In the genomic region with DNA sequence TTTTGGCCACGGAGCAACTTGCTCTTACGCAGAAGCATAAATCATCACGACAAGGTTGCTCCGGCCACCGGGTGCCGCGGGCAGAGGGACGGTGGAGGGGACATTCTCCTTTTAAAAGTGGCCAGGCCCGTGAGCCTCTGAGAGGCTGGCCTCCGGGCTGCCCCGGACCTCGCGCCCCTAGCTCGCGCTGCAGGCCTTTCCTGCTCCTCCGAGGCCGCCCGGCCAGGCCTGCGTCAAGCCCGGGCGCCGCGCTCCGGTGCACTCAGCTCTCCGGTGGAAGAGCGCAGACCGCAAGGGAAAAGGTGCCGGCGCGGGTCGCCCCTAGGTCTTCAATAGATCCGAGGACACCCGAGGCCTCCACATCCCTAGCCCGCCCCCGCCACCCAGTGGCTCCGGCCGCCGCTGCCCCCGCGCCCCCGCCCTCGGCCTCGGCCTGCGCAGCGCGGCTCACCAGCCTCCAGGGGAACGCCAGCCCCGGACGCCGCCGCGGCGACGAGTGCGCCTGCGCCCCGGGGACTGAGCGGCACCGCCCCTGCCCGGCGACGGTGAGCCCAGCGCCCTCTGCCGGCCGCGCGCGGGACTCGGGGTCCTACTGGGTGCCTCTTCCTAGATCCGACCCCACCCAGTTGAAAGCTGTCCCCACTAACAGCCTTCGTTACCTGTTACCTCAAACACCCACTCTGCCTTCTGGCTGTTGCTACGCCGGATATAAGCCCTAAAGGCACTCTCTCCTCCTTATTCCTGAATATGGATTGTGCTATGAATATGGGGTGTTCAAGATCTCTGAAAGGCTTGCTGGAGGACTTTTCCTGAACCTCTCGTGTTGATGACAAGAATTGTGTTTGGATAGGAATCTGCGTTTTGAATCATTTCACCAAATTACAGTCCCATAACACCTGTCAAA, we compare ENCODE assay signal across 1 cellular context.
A peak's percentile ranks its signal among the peaks of the same experiment; 100 is the strongest.
TF ChIP-seq lines count a peak whose summit lies in the region.

A gene (minus strand): TSS at position 500 of the 904 bp plus-strand sequence. CDS start 10,671 bp downstream, outside the sequence.

TF ChIP-seq in K562, 482 proteins besides CTCF, POLR2A, EP300 and RAD21 (continued from another document and continues in another):
- no peak for TF ChIP-seq FIP1L1 (IDR thresholded peaks at IDR 0.05; ENCODE audit: low read depth, low read length, poor library complexity, severe bottlenecking)
- TF ChIP-seq EWSR1 (IDR thresholded peaks at IDR 0.05; ENCODE audit: borderline replicate concordance, low read depth, partially characterized antibody) = no peak
- TF ChIP-seq, protein P1, sequence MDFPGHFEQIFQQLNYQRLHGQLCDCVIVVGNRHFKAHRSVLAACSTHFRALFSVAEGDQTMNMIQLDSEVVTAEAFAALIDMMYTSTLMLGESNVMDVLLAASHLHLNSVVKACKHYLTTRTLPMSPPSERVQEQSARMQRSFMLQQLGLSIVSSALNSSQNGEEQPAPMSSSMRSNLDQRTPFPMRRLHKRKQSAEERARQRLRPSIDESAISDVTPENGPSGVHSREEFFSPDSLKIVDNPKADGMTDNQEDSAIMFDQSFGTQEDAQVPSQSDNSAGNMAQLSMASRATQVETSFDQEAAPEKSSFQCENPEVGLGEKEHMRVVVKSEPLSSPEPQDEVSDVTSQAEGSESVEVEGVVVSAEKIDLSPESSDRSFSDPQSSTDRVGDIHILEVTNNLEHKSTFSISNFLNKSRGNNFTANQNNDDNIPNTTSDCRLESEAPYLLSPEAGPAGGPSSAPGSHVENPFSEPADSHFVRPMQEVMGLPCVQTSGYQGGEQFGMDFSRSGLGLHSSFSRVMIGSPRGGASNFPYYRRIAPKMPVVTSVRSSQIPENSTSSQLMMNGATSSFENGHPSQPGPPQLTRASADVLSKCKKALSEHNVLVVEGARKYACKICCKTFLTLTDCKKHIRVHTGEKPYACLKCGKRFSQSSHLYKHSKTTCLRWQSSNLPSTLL (IDR thresholded peaks at IDR 0.05) = no peak
- no peak for TF ChIP-seq ZNF551 (CRISPR knock-in tag; IDR thresholded peaks at IDR 0.05)
- TF ChIP-seq ZKSCAN1 (IDR thresholded peaks at IDR 0.05; ENCODE audit: low read depth, low read length) = peak; percentile 100
- no peak for TF ChIP-seq BCL6 (CRISPR knock-in tag; IDR thresholded peaks at IDR 0.05)
- TF ChIP-seq ZNF561 (CRISPR knock-in tag; conservative IDR thresholded peaks at IDR 0.05) = no peak
- no peak for TF ChIP-seq NR3C1 (CRISPR knock-in tag; IDR thresholded peaks at IDR 0.05)
- TF ChIP-seq RBM17 (IDR thresholded peaks at IDR 0.05; ENCODE audit: borderline replicate concordance, low read depth, low read length) = no peak
- no peak for TF ChIP-seq STAT5B (CRISPR knock-in tag; IDR thresholded peaks at IDR 0.05)
- no peak for TF ChIP-seq MCM7 (IDR thresholded peaks at IDR 0.05)
- TF ChIP-seq CHD4 (IDR thresholded peaks at IDR 0.05; ENCODE audit: insufficient read depth, insufficient replicate concordance, low read depth, low read length, poor library complexity, severe bottlenecking) = no peak
- TF ChIP-seq FOS (IDR thresholded peaks at IDR 0.05; ENCODE audit: extremely low read depth, insufficient read length) = no peak
- TF ChIP-seq, protein P2, sequence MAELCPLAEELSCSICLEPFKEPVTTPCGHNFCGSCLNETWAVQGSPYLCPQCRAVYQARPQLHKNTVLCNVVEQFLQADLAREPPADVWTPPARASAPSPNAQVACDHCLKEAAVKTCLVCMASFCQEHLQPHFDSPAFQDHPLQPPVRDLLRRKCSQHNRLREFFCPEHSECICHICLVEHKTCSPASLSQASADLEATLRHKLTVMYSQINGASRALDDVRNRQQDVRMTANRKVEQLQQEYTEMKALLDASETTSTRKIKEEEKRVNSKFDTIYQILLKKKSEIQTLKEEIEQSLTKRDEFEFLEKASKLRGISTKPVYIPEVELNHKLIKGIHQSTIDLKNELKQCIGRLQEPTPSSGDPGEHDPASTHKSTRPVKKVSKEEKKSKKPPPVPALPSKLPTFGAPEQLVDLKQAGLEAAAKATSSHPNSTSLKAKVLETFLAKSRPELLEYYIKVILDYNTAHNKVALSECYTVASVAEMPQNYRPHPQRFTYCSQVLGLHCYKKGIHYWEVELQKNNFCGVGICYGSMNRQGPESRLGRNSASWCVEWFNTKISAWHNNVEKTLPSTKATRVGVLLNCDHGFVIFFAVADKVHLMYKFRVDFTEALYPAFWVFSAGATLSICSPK (IDR thresholded peaks at IDR 0.05; ENCODE audit: borderline replicate concordance) = no peak
- no peak for TF ChIP-seq ZNF444 (CRISPR knock-in tag; IDR thresholded peaks at IDR 0.05)
- no peak for TF ChIP-seq RBM14 (IDR thresholded peaks at IDR 0.05; ENCODE audit: borderline replicate concordance, insufficient read depth, low read depth, low read length)
- no peak for TF ChIP-seq DNMT1 (IDR thresholded peaks at IDR 0.05)
- TF ChIP-seq CTBP1 (IDR thresholded peaks at IDR 0.05; ENCODE audit: borderline replicate concordance) = peak; percentile 81; the same call in 1 of the 2 replicates
- no peak; a peak in 1 of 4 replicates for TF ChIP-seq TBL1XR1 (IDR thresholded peaks at IDR 0.05; ENCODE audit: low read length in 2 of 2)
- no peak for TF ChIP-seq SLC30A9 (CRISPR knock-in tag; IDR thresholded peaks at IDR 0.05)
- TF ChIP-seq, protein P3, sequence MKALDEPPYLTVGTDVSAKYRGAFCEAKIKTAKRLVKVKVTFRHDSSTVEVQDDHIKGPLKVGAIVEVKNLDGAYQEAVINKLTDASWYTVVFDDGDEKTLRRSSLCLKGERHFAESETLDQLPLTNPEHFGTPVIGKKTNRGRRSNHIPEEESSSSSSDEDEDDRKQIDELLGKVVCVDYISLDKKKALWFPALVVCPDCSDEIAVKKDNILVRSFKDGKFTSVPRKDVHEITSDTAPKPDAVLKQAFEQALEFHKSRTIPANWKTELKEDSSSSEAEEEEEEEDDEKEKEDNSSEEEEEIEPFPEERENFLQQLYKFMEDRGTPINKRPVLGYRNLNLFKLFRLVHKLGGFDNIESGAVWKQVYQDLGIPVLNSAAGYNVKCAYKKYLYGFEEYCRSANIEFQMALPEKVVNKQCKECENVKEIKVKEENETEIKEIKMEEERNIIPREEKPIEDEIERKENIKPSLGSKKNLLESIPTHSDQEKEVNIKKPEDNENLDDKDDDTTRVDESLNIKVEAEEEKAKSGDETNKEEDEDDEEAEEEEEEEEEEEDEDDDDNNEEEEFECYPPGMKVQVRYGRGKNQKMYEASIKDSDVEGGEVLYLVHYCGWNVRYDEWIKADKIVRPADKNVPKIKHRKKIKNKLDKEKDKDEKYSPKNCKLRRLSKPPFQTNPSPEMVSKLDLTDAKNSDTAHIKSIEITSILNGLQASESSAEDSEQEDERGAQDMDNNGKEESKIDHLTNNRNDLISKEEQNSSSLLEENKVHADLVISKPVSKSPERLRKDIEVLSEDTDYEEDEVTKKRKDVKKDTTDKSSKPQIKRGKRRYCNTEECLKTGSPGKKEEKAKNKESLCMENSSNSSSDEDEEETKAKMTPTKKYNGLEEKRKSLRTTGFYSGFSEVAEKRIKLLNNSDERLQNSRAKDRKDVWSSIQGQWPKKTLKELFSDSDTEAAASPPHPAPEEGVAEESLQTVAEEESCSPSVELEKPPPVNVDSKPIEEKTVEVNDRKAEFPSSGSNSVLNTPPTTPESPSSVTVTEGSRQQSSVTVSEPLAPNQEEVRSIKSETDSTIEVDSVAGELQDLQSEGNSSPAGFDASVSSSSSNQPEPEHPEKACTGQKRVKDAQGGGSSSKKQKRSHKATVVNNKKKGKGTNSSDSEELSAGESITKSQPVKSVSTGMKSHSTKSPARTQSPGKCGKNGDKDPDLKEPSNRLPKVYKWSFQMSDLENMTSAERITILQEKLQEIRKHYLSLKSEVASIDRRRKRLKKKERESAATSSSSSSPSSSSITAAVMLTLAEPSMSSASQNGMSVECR (CRISPR knock-in tag; IDR thresholded peaks at IDR 0.05) = no peak
- no peak for TF ChIP-seq FOXJ3 (CRISPR knock-in tag; IDR thresholded peaks at IDR 0.05)
- TF ChIP-seq PHF8 (IDR thresholded peaks at IDR 0.05; ENCODE audit: borderline replicate concordance, low read length) = peak; percentile 73; the same call in 1 of the 2 replicates
- TF ChIP-seq PCBP2 (IDR thresholded peaks at IDR 0.05; ENCODE audit: low read depth, low read length, poor library complexity, severe bottlenecking) = no peak
- TF ChIP-seq, protein P4, sequence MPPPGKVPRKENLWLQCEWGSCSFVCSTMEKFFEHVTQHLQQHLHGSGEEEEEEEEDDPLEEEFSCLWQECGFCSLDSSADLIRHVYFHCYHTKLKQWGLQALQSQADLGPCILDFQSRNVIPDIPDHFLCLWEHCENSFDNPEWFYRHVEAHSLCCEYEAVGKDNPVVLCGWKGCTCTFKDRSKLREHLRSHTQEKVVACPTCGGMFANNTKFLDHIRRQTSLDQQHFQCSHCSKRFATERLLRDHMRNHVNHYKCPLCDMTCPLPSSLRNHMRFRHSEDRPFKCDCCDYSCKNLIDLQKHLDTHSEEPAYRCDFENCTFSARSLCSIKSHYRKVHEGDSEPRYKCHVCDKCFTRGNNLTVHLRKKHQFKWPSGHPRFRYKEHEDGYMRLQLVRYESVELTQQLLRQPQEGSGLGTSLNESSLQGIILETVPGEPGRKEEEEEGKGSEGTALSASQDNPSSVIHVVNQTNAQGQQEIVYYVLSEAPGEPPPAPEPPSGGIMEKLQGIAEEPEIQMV (tag; conservative IDR thresholded peaks at IDR 0.05; ENCODE audit: low read depth) = no peak
- TF ChIP-seq ZZZ3 (IDR thresholded peaks at IDR 0.05) = no peak
- TF ChIP-seq, protein P5, sequence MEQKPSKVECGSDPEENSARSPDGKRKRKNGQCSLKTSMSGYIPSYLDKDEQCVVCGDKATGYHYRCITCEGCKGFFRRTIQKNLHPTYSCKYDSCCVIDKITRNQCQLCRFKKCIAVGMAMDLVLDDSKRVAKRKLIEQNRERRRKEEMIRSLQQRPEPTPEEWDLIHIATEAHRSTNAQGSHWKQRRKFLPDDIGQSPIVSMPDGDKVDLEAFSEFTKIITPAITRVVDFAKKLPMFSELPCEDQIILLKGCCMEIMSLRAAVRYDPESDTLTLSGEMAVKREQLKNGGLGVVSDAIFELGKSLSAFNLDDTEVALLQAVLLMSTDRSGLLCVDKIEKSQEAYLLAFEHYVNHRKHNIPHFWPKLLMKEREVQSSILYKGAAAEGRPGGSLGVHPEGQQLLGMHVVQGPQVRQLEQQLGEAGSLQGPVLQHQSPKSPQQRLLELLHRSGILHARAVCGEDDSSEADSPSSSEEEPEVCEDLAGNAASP (IDR thresholded peaks at IDR 0.05) = no peak
- TF ChIP-seq ZKSCAN8 (CRISPR knock-in tag; IDR thresholded peaks at IDR 0.05) = no peak
- TF ChIP-seq, protein P6, sequence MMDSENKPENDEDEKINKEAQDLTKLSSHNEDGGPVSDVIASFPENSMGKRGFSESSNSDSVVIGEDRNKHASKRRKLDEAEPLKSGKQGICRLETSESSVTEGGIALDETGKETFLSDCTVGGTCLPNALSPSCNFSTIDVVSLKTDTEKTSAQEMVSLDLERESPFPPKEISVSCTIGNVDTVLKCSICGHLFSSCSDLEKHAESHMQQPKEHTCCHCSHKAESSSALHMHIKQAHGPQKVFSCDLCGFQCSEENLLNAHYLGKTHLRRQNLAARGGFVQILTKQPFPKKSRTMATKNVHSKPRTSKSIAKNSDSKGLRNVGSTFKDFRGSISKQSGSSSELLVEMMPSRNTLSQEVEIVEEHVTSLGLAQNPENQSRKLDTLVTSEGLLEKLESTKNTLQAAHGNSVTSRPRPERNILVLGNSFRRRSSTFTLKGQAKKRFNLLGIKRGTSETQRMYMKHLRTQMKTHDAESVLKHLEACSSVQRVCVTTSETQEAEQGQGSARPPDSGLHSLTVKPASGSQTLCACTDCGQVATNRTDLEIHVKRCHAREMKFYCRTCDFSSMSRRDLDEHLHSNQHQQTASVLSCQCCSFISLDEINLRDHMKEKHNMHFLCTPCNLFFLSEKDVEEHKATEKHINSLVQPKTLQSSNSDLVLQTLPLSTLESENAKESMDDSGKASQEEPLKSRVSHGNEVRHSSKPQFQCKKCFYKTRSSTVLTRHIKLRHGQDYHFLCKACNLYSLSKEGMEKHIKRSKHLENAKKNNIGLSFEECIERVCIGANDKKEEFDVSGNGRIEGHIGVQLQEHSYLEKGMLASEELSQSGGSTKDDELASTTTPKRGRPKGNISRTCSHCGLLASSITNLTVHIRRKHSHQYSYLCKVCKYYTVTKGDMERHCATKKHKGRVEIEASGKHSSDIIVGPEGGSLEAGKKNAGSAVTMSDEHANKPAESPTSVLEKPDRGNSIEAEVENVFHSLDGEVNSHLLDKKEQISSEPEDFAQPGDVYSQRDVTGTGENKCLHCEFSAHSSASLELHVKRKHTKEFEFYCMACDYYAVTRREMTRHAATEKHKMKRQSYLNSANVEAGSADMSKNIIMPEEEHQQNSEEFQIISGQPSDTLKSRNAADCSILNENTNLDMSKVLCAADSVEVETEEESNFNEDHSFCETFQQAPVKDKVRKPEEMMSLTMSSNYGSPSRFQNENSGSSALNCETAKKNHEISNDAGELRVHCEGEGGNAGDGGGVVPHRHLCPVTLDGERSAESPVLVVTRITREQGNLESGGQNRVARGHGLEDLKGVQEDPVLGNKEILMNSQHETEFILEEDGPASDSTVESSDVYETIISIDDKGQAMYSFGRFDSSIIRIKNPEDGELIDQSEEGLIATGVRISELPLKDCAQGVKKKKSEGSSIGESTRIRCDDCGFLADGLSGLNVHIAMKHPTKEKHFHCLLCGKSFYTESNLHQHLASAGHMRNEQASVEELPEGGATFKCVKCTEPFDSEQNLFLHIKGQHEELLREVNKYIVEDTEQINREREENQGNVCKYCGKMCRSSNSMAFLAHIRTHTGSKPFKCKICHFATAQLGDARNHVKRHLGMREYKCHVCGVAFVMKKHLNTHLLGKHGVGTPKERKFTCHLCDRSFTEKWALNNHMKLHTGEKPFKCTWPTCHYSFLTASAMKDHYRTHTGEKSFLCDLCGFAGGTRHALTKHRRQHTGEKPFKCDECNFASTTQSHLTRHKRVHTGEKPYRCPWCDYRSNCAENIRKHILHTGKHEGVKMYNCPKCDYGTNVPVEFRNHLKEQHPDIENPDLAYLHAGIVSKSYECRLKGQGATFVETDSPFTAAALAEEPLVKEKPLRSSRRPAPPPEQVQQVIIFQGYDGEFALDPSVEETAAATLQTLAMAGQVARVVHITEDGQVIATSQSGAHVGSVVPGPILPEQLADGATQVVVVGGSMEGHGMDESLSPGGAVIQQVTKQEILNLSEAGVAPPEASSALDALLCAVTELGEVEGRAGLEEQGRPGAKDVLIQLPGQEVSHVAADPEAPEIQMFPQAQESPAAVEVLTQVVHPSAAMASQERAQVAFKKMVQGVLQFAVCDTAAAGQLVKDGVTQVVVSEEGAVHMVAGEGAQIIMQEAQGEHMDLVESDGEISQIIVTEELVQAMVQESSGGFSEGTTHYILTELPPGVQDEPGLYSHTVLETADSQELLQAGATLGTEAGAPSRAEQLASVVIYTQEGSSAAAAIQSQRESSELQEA (IDR thresholded peaks at IDR 0.05; ENCODE audit: low read depth) = no peak
- TF ChIP-seq, protein P7, sequence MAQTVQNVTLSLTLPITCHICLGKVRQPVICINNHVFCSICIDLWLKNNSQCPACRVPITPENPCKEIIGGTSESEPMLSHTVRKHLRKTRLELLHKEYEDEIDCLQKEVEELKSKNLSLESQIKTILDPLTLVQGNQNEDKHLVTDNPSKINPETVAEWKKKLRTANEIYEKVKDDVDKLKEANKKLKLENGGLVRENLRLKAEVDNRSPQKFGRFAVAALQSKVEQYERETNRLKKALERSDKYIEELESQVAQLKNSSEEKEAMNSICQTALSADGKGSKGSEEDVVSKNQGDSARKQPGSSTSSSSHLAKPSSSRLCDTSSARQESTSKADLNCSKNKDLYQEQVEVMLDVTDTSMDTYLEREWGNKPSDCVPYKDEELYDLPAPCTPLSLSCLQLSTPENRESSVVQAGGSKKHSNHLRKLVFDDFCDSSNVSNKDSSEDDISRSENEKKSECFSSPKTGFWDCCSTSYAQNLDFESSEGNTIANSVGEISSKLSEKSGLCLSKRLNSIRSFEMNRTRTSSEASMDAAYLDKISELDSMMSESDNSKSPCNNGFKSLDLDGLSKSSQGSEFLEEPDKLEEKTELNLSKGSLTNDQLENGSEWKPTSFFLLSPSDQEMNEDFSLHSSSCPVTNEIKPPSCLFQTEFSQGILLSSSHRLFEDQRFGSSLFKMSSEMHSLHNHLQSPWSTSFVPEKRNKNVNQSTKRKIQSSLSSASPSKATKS (CRISPR knock-in tag; IDR thresholded peaks at IDR 0.05) = no peak
- no peak for TF ChIP-seq ZNF584 (CRISPR knock-in tag; IDR thresholded peaks at IDR 0.05; ENCODE audit: low read depth)
- no peak for TF ChIP-seq GABPB1 (CRISPR knock-in tag; IDR thresholded peaks at IDR 0.05)
- no peak for TF ChIP-seq C11orf30 (IDR thresholded peaks at IDR 0.05; ENCODE audit: low read depth)
